Comparison of ENCODE assay signal across 8 cellular contexts in the genomic region with DNA sequence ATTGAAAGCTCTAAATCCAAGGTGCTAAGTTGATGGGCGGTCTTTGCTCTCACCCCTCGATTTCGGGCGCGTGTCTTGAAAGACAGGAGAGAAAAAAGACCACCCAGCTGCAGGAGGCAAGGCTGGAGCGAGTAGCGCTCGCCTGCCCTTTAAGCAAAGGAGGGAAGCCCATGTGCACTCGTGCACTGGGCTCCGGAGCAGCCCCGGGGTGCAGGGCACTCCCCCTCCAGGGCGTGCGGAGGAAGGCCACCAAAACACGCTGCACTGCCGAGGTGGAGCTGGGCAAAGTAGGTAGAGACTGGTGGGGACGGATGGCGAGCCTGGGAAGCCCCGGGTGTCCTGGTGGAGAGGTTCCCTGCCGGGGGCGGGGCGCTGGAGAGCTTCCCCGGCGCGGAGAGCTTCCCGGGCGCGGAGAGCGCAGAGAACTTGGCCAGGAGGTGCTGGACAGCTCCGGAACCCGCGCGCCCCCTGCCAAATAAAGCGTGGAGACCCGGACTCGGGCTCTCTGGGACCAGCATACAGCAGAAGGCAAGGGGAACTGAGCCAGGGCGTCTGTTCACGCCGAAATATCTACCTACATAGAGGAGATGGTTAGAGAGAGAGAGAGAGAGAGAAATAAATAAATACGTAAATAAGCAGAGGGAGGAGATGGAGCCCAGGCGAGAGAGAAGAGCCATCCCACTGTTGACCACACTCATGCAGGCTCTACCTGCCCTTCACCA. TPM values are rescaled to one million over a fixed set of nuclear protein-coding genes. Genes with fewer than 3 reads are reported as not detected.
DNase-seq lines count a peak whose midpoint lies in the region; ATAC-seq, FAIRE-seq and TF ChIP-seq lines count a peak whose summit lies in the region.

No MANE protein-coding gene starts in this region.

- peak overlapping the region; percentile 35 for H3K4me3 ChIP-seq in K562
- H3K4me3 ChIP-seq in iPS-20b (ENCODE audit: low read length) = peak overlapping the region; percentile 94
- peak overlapping the region; percentile 41 to 76 (median 55) for H3K4me3 ChIP-seq in spleen

- H3K27me3 ChIP-seq in K562 (ENCODE audit: control insufficient read depth in 2 of 2, insufficient read depth in 2 of 2, low read length in 2 of 2) (peaks cover 7 to 9% of the 10 kb centered on the region in 2 experiments; a peak in 4 of 5 replicates), iPS-20b (ENCODE audit: insufficient read depth, low read length) (peaks cover 33% of the 10 kb centered on the region), spleen (replicated peaks in 1 of 7) (peaks cover 0 to 69% (median 45%) of the 10 kb centered on the region in 7 donors)

- ATAC-seq in HG03354 (IDR thresholded peaks at IDR 0.05; ENCODE audit: poor library complexity, severe bottlenecking, unreplicated experiment) (peak; percentile 58), K562 (peak; percentile 73), GM18861 (IDR thresholded peaks at IDR 0.05; ENCODE audit: unreplicated experiment) (no peak), GM18520 (IDR thresholded peaks at IDR 0.05; ENCODE audit: unreplicated experiment) (no peak)

- H3K4me1 ChIP-seq in K562 (replicated peaks in 1 of 2; ENCODE audit: control insufficient read depth in 2 of 2, insufficient read depth in 2 of 2, low read length in 2 of 2) (peaks cover 0 to 14% of the 10 kb centered on the region in 2 experiments; a peak in 2 of 5 replicates), iPS-20b (ENCODE audit: insufficient read depth, low read length) (peaks cover 8% of the 10 kb centered on the region; the same call in 1 of the 2 replicates), spleen (peaks cover 6 to 33% (median 24%) of the 10 kb centered on the region in 6 donors)

- POLR2A ChIA-PET in GM10248 (lab: Yijun Ruan, JAX) = no interaction called here
- POLR2A ChIA-PET in K562 (lab: Yijun Ruan, JAX) = no interaction called here

- intact Hi-C loops in K562 (cut with micrococcal nuclease) = no loop called here
- intact Hi-C loops in spleen (cut with DNase I; ENCODE audit: low total_unique reads) = no loop called here

- no peak for TF ChIP-seq EP300 in K562 (IDR thresholded peaks at IDR 0.05; ENCODE audit: low read length)

- FAIRE-seq in K562 (lab: Jason Lieb, UNC) = no peak

- H3K36me3 ChIP-seq in K562 (ENCODE audit: control insufficient read depth, insufficient read depth, low read length) (no peaks in the 10 kb centered on the region), iPS-20b (ENCODE audit: insufficient read depth, low read depth, low read length) (no peaks in the 10 kb centered on the region), spleen (no peaks in the 10 kb centered on the region)

- no TSS peak for BruUV-seq in K562 (replicated peaks; lab: Mats Ljungman, UMichigan)

- no peak for TF ChIP-seq POLR2A in K562 (conservative IDR thresholded peaks at IDR 0.05)
- TF ChIP-seq POLR2A in spleen (IDR thresholded peaks at IDR 0.05) = no peak

- no peaks in the 10 kb centered on the region for H3K9me3 ChIP-seq in K562 (replicated peaks; ENCODE audit: control insufficient read depth, insufficient read depth, low read depth, low read length)
- peaks cover 3% of the 10 kb centered on the region for H3K9me3 ChIP-seq in iPS-20b (ENCODE audit: insufficient read depth, low read depth, low read length)
- peaks cover 0 to 27% (median 15%) of the 10 kb centered on the region in 8 donors for H3K9me3 ChIP-seq in spleen

- no peaks in the 10 kb centered on the region for H4K20me1 ChIP-seq in K562 (replicated peaks; ENCODE audit: control insufficient read depth, insufficient read depth, low read length)

- DNase-seq in GM10248 (ENCODE audit: extremely low spot score) = peak; percentile 34
- peak; percentile 94 for DNase-seq in SW480 (ENCODE audit: low spot score)
- peak; percentile 8 to 23 (median 22) for DNase-seq in K562 (ENCODE audit: extremely low read depth in 1 of 4, low spot score in 3 of 4)
- peak; percentile 74 for DNase-seq in spleen

- H3K27ac ChIP-seq in K562 (ENCODE audit: extremely low read depth, low read depth, low read length) (no peak overlapping the region), iPS-20b (ENCODE audit: low read length) (no peak overlapping the region), spleen (no peak overlapping the region)

- no peak for TF ChIP-seq RAD21 in K562 (CRISPR knock-in tag; conservative IDR thresholded peaks at IDR 0.05 in 1 of 2, IDR thresholded peaks at IDR 0.05 in 1 of 2)

- in situ Hi-C loops in K562 (cut with MboI) = no loop called here

- TF ChIP-seq CTCF in GM10248 (IDR thresholded peaks at IDR 0.05; ENCODE audit: control extremely low read depth, extremely low read depth, low read depth, missing control alignments) (no peak), K562 (IDR thresholded peaks at IDR 0.05 in 2 of 3, conservative IDR thresholded peaks at IDR 0.05 in 1 of 3; ENCODE audit: insufficient read depth in 2 of 3, low read depth in 1 of 3, low read length in 3 of 3) (0 out of 6 replicates have a peak, but pooled peaks of 2 of the 3 experiments have one; percentile 3 to 15), spleen (IDR thresholded peaks at IDR 0.05 in 8 of 11, conservative IDR thresholded peaks at IDR 0.05 in 3 of 11) (peak in 1 of 11 experiments; percentile 7)

- H3K9me1 ChIP-seq in K562 (ENCODE audit: control insufficient read depth, insufficient read depth, low read length) = no peaks in the 10 kb centered on the region

- no peaks in the 10 kb centered on the region for H3K79me2 ChIP-seq in K562 (ENCODE audit: control insufficient read depth, insufficient read depth, low read length)

- peak overlapping the region; percentile 67 for H2AFZ ChIP-seq in K562 (ENCODE audit: low read depth, low read length)

- CTCF ChIA-PET in GM10248 (lab: Yijun Ruan, JAX) = interaction anchor here (0.8 to 3.1 kb wide), 2 partner anchors 10 to 861 kb away, joined by 3 to 8 read pairs; no protein-coding TSS in a partner anchor
- CTCF ChIA-PET in K562 (lab: Yijun Ruan, JAX; ENCODE audit: low intra/inter-chr PET ratio) = no interaction called here

- peak overlapping the region in 1 of 2 experiments; percentile 2; a peak in 2 of 4 replicates for H3K9ac ChIP-seq in K562 (ENCODE audit: insufficient read depth in 1 of 2, low read depth in 2 of 2, low read length in 2 of 2)
- H3K9ac ChIP-seq in iPS-20b (ENCODE audit: low read depth, low read length) = peak overlapping the region; percentile 20; the same call in 1 of the 2 replicates

- H3K4me2 ChIP-seq in K562 (ENCODE audit: insufficient read depth, low read length) = peak overlapping the region; percentile 66

- WGBS in K562 (ENCODE audit: insufficient coverage, low coverage, missing lambda C conversion rate) = 1% methylated on average over 30 of the region's 40 CpGs
- 2 to 5% (median 3%) methylated on average over 21 to 40 of the region's 40 CpGs for WGBS in spleen, 5 donors

TF ChIP-seq in K562, 482 proteins besides CTCF, POLR2A, EP300 and RAD21 (continues in another document):
- TF ChIP-seq XRCC4 (IDR thresholded peaks at IDR 0.05; ENCODE audit: extremely low read depth, insufficient read depth, insufficient read length) = no peak
- TF ChIP-seq, protein P1, sequence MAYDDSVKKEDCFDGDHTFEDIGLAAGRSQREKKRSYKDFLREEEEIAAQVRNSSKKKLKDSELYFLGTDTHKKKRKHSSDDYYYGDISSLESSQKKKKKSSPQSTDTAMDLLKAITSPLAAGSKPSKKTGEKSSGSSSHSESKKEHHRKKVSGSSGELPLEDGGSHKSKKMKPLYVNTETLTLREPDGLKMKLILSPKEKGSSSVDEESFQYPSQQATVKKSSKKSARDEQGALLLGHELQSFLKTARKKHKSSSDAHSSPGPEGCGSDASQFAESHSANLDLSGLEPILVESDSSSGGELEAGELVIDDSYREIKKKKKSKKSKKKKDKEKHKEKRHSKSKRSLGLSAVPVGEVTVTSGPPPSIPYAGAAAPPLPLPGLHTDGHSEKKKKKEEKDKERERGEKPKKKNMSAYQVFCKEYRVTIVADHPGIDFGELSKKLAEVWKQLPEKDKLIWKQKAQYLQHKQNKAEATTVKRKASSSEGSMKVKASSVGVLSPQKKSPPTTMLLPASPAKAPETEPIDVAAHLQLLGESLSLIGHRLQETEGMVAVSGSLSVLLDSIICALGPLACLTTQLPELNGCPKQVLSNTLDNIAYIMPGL (CRISPR knock-in tag; IDR thresholded peaks at IDR 0.05) = no peak
- TF ChIP-seq, protein P2, sequence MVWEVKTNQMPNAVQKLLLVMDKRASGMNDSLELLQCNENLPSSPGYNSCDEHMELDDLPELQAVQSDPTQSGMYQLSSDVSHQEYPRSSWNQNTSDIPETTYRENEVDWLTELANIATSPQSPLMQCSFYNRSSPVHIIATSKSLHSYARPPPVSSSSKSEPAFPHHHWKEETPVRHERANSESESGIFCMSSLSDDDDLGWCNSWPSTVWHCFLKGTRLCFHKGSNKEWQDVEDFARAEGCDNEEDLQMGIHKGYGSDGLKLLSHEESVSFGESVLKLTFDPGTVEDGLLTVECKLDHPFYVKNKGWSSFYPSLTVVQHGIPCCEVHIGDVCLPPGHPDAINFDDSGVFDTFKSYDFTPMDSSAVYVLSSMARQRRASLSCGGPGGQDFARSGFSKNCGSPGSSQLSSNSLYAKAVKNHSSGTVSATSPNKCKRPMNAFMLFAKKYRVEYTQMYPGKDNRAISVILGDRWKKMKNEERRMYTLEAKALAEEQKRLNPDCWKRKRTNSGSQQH (CRISPR knock-in tag; IDR thresholded peaks at IDR 0.05) = no peak
- TF ChIP-seq ZNF707 (CRISPR knock-in tag; conservative IDR thresholded peaks at IDR 0.05) = no peak
- TF ChIP-seq FOXM1 (IDR thresholded peaks at IDR 0.05; ENCODE audit: low read depth) = no peak
- TF ChIP-seq FOXM1 (CRISPR knock-in tag; IDR thresholded peaks at IDR 0.05; ENCODE audit: low read depth) = no peak

RNA-seq across cellular contexts. Expression of a gene that starts 0.6 kb away (rescaled TPM):
- total RNA-seq in K562 (2011; cell fraction: chromatin; rRNA removed; ENCODE audit: low replicate concordance) = 3.8 and 4.3 TPM in 2 replicates
- total RNA-seq in K562 (2011; cell fraction: nucleolus; rRNA removed) = 0.66 and 2.7 TPM in 2 replicates
- total RNA-seq in K562 (2011; cell fraction: nucleoplasm; rRNA removed) = 2.1 and 3.7 TPM in 2 replicates
- total RNA-seq in K562 (2014; rRNA removed) (0.20 and 0.36 TPM in 2 replicates), K562 (2014; rRNA removed; fragmentation: Illumina TruSeq; extraction: Trizol) (0.58 and 0.80 TPM in 2 replicates), K562 (2015; rRNA removed; fragmentation: Illumina TruSeq; extraction: Trizol) (0.30 and 1.1 TPM in 2 replicates), K562 (2021) (0.47 and 0.53 TPM in 2 replicates), spleen (10 to 100 TPM in 3 of 7 donors, 1 to 10 TPM in 4; 5.1 to 21.8 (median 10.0) TPM)
- polyA plus RNA-seq in K562 (2011; rRNA removed) (0.27 and 0.82 TPM in 2 replicates), K562 (2014; fragmentation: Illumina TruSeq; extraction: Trizol) (0.19 and 0.71 TPM in 2 replicates), K562 (2014; fragmentation: Nextera tagmentation; extraction: Ambion mirVana) (under 1 TPM; 0.32 to 0.38 TPM), K562 (2014; rRNA removed) (0.45 and 1.6 TPM in 2 replicates), spleen (1 to 10 TPM; 1.0 to 1.9 (median 1.7) TPM)
- 0.07 and 0.44 TPM in 2 replicates for polyA plus RNA-seq in K562 (2011; cell fraction: cytosol; rRNA removed)
- polyA plus RNA-seq in K562 (2011; cell fraction: nucleus; rRNA removed) = 0.84 TPM in 1 of 2 replicates, not detected in the other
- polyA plus RNA-seq in K562 (2012) = 0.42 and 1.6 TPM in 2 replicates
- 0.48 and 1.1 TPM in 2 replicates for polyA minus RNA-seq in K562 (2011; rRNA and poly(A)+ RNA removed)
- polyA minus RNA-seq in K562 (2011; cell fraction: cytosol; rRNA and poly(A)+ RNA removed) = not detected in 2 replicates
- 0.81 TPM in 1 of 2 replicates, not detected in the other for polyA minus RNA-seq in K562 (2011; cell fraction: nucleus; rRNA and poly(A)+ RNA removed)

Comparison
In these comparisons a context has a peak if more than half of its experiments do, and no peak if none do; other contexts are left out.
1. DNase-seq: peak in every context shown above with its lines; median percentile 94 in SW480; 74 in spleen; 34 in GM10248; 22 in K562.
2. ATAC-seq: peak in HG03354 (single experiment) and K562 (single experiment); none in GM18861 (single experiment) and GM18520 (single experiment).
3. H3K4me3 ChIP-seq: peak in every context shown above with its lines; median percentile 94 in iPS-20b; 55 in spleen; 35 in K562.